In genomic region chr19:49451430-49452181, GRCh38 we compare ENCODE assay signal across 1 cellular context.
A peak's percentile ranks its signal among the peaks of the same experiment; 100 is the strongest.
TF ChIP-seq lines count a peak whose summit lies in the region.

PIH1D1 (minus strand) TSS chr19:49451814; CDS start chr19:49451574, 240 bp downstream.

TF ChIP-seq in HepG2, 621 proteins besides CTCF, POLR2A, EP300 and RAD21 (continued from another document and continues in another):
- TF ChIP-seq ZBTB33 (CRISPR knock-in tag; IDR thresholded peaks at IDR 0.05) (no peak), ZNF780A (CRISPR knock-in tag; IDR thresholded peaks at IDR 0.05) (no peak), KDM6A (CRISPR knock-in tag; IDR thresholded peaks at IDR 0.05; ENCODE audit: low read depth) (no peak), TRIM22 (IDR thresholded peaks at IDR 0.05) (no peak), HOXA3 (CRISPR knock-in tag; IDR thresholded peaks at IDR 0.05) (peak; percentile 45; the same call in 1 of the 2 replicates), ZNF639 (CRISPR knock-in tag; conservative IDR thresholded peaks at IDR 0.05) (no peak), AKAP8 (CRISPR knock-in tag; IDR thresholded peaks at IDR 0.05) (no peak), ZBTB4 (CRISPR knock-in tag; IDR thresholded peaks at IDR 0.05; ENCODE audit: borderline replicate concordance) (no peak), NAIF1 (CRISPR knock-in tag; IDR thresholded peaks at IDR 0.05; ENCODE audit: borderline replicate concordance) (no peak), NCOA1 (CRISPR knock-in tag; IDR thresholded peaks at IDR 0.05) (no peak), NR2F2 (IDR thresholded peaks at IDR 0.05; ENCODE audit: borderline replicate concordance, low read depth) (no peak), ZNF768 (CRISPR knock-in tag; IDR thresholded peaks at IDR 0.05) (peak; percentile 25; the same call in 1 of the 2 replicates), HNF1A (IDR thresholded peaks at IDR 0.05; ENCODE audit: low read depth) (no peak), HNF1A (CRISPR knock-in tag; IDR thresholded peaks at IDR 0.05; ENCODE audit: borderline replicate concordance) (no peak; the same call in 1 of the 2 replicates), SRSF1 (optimal IDR thresholded peaks at IDR 0.05; ENCODE audit: low read depth, low read length) (no peak), ZNF282 (IDR thresholded peaks at IDR 0.05; ENCODE audit: partially characterized antibody) (no peak), ZNF746 (CRISPR knock-in tag; IDR thresholded peaks at IDR 0.05) (no peak), ZC3H13 (CRISPR knock-in tag; IDR thresholded peaks at IDR 0.05) (no peak), AHDC1 (CRISPR knock-in tag; IDR thresholded peaks at IDR 0.05; ENCODE audit: borderline replicate concordance) (no peak), U2AF2 (IDR thresholded peaks at IDR 0.05; ENCODE audit: low read depth, low read length) (no peak), ATM (IDR thresholded peaks at IDR 0.05; ENCODE audit: borderline replicate concordance) (no peak), THYN1 (CRISPR knock-in tag; IDR thresholded peaks at IDR 0.05; ENCODE audit: borderline replicate concordance, low read depth) (no peak), TOE1 (CRISPR knock-in tag; IDR thresholded peaks at IDR 0.05) (no peak), ZNF124 (CRISPR knock-in tag; IDR thresholded peaks at IDR 0.05) (no peak), IRF1 (CRISPR knock-in tag; IDR thresholded peaks at IDR 0.05; ENCODE audit: low read depth) (no peak), ZSCAN25 (CRISPR knock-in tag; IDR thresholded peaks at IDR 0.05) (no peak), SMAD1 (CRISPR knock-in tag; IDR thresholded peaks at IDR 0.05; ENCODE audit: borderline replicate concordance, low read depth) (peak; percentile 29; the same call in 1 of the 2 replicates), ZNF331 (CRISPR knock-in tag; IDR thresholded peaks at IDR 0.05) (peak; percentile 52; the same call in 1 of the 2 replicates), ZBTB1 (CRISPR knock-in tag; IDR thresholded peaks at IDR 0.05; ENCODE audit: borderline replicate concordance) (no peak), NKX3-1 (CRISPR knock-in tag; IDR thresholded peaks at IDR 0.05) (no peak), FOXA3 (CRISPR knock-in tag; IDR thresholded peaks at IDR 0.05) (peak; percentile 96), GMEB1 (CRISPR knock-in tag; IDR thresholded peaks at IDR 0.05; ENCODE audit: borderline replicate concordance) (peak; percentile 87), ZNF362 (CRISPR knock-in tag; IDR thresholded peaks at IDR 0.05; ENCODE audit: borderline replicate concordance) (no peak), NR2F6 (IDR thresholded peaks at IDR 0.05) (no peak), NR2F6 (CRISPR knock-in tag; IDR thresholded peaks at IDR 0.05) (peak; percentile 30; the same call in 1 of the 2 replicates), ZNF792 (CRISPR knock-in tag; IDR thresholded peaks at IDR 0.05) (peak; percentile 93), KLF13 (CRISPR knock-in tag; IDR thresholded peaks at IDR 0.05) (no peak), KLF6 (CRISPR knock-in tag; IDR thresholded peaks at IDR 0.05) (no peak), RBM39 (IDR thresholded peaks at IDR 0.05; ENCODE audit: low read depth, low read length, poor library complexity, severe bottlenecking) (no peak), SOX5 (CRISPR knock-in tag; IDR thresholded peaks at IDR 0.05; ENCODE audit: borderline replicate concordance) (no peak; the same call in 1 of the 2 replicates), ZNF329 (CRISPR knock-in tag; IDR thresholded peaks at IDR 0.05; ENCODE audit: low read depth) (0 out of 2 replicates have a peak, but pooled peaks have one; percentile 65)
